In the genomic region with DNA sequence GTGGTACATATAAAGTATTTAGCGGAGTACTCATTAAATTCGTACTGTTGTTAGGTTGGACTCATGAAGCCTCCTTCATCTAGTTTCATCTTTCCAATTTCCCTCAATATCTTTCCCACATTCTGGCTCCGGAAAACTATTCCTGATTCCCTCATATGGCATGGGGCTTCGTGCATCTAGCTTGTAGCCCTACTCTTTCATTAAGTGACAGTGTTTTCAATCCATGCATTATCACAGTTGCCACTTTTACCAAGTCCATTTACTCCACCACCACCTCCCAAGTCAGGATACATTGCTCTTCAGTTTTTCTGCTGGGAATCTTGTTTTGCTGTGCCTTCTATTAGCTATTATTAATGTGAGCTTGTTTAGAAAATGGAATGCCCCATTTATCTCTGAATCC, we compare ENCODE assay signal across 6 cellular contexts.
"Had no signal": no experiment of that assay in that cellular context is flagged by ENCODE, and none has a peak within 500 bp of the region (broad histone marks: within the 10 kb centered on the region; RNA-seq: fewer than 3 reads in every experiment).

No MANE protein-coding gene starts in this region.

- ATAC-seq: HepG2, K562 had no signal

- H3K4me3 ChIP-seq: K562 had no signal

- DNase-seq: IMR-90, KBM-7, KG1 had no signal

- H3K27ac ChIP-seq: HL-60 had no signal
